11 cellular contexts compared by ENCODE assay signal in the genomic region with DNA sequence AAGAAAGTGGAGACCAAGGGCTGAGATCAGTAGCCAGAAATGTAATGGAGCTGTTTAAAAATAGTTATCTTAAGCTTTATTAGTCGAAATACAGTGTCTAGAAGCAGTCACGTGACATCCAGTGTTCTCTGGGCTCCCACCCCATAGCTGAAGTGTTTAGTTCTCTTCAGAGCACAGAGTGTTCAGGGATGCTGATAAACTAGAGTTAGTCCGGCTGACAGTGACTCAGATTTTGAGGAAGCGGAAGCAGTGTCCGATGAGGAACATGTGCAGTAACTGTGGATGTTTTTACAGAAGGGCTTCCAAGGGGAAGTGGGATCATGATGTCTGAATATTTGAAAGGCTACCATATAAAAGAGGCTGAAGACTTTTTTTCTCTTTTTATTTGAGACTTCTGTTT.
DNase-seq lines count a peak whose midpoint lies in the region; ATAC-seq, FAIRE-seq and TF ChIP-seq lines count a peak whose summit lies in the region.
"Had no signal": no experiment of that assay in that cellular context is flagged by ENCODE, and none has a peak within 500 bp of the region (broad histone marks: within the 10 kb centered on the region; RNA-seq: fewer than 3 reads in every experiment).

No MANE protein-coding gene starts in this region.

- H3K4me1 ChIP-seq in IMR-90 (ENCODE audit: control insufficient read depth, insufficient read depth, low read length) (peaks cover 2% of the 10 kb centered on the region), K562 (replicated peaks in 1 of 2; ENCODE audit: control insufficient read depth in 2 of 2, insufficient read depth in 2 of 2, low read length in 2 of 2) (peaks cover 6 to 19% of the 10 kb centered on the region in 2 experiments), hepatocyte (ENCODE audit: insufficient read depth) (peaks cover 7% of the 10 kb centered on the region), neural progenitor cell (peaks cover 10% of the 10 kb centered on the region)

- intact Hi-C loops in IMR-90 (cut with micrococcal nuclease): no loop called here
- intact Hi-C loops in K562 (cut with micrococcal nuclease): no loop called here

- no peak overlapping the region for H3K56ac ChIP-seq in IMR-90 (ENCODE audit: extremely low read depth, insufficient read depth, low read length)

- H3K27me3 ChIP-seq in IMR-90 (ENCODE audit: control insufficient read depth, insufficient read depth, low read length): no peaks in the 10 kb centered on the region
- no peaks in the 10 kb centered on the region for H3K27me3 ChIP-seq in K562 (ENCODE audit: control insufficient read depth in 2 of 2, insufficient read depth in 2 of 2, low read length in 2 of 2)
- H3K27me3 ChIP-seq in hepatocyte: no peaks in the 10 kb centered on the region
- H3K27me3 ChIP-seq in neural progenitor cell: no peaks in the 10 kb centered on the region

- no peaks in the 10 kb centered on the region for H3K9me2 ChIP-seq in hepatocyte (replicated peaks; ENCODE audit: insufficient read depth)

- in situ Hi-C loops in IMR-90 (cut with MboI; ENCODE audit: low sequenced_read_pairs) (no loop called here), K562 (cut with MboI) (no loop called here)

- no peaks in the 10 kb centered on the region for H3F3A ChIP-seq in neural progenitor cell (ENCODE audit: low read depth)

- H3K9ac ChIP-seq in IMR-90 (ENCODE audit: low read depth, low read length) (no peak overlapping the region), K562 (ENCODE audit: insufficient read depth in 1 of 2, low read depth in 2 of 2, low read length in 2 of 2) (no peak overlapping the region), neural progenitor cell (no peak overlapping the region)

- no peak overlapping the region for H2BK5ac ChIP-seq in IMR-90 (ENCODE audit: low read depth, low read length, poor library complexity, severe bottlenecking)

- BruUV-seq in IMR-90 (replicated peaks; lab: Mats Ljungman, UMichigan) (no TSS peak), K562 (replicated peaks; lab: Mats Ljungman, UMichigan) (no TSS peak)

- no peak overlapping the region for H2AK9ac ChIP-seq in IMR-90 (replicated peaks; ENCODE audit: low read depth, low read length, poor library complexity)

- peaks cover 22% of the 10 kb centered on the region for H3K4me1 Mint-ChIP-seq in neural progenitor cell

- ATAC-seq in IMR-90 (ENCODE audit: low read depth) (peak; percentile 78), K562 (peak; percentile 91)
- ATAC-seq: activated CD8-positive, alpha-beta T cell treated with anti-CD3 and anti-CD28 coated beads, Interleukin-2, amount 10 ng/mL, durations not matched to agents 7 days and 5 days had no signal

- H3K9me1 ChIP-seq in IMR-90 (ENCODE audit: insufficient read depth, low read length): peaks cover 27% of the 10 kb centered on the region
- no peaks in the 10 kb centered on the region for H3K9me1 ChIP-seq in K562 (ENCODE audit: control insufficient read depth, insufficient read depth, low read length)

- peaks cover 44% of the 10 kb centered on the region for H3K79me2 ChIP-seq in K562 (ENCODE audit: control insufficient read depth, insufficient read depth, low read length)
- H3K79me2 ChIP-seq in hepatocyte: peaks cover 41% of the 10 kb centered on the region
- no peaks in the 10 kb centered on the region for H3K79me2 ChIP-seq in neural progenitor cell (ENCODE audit: low read depth)

- H3K27ac ChIP-seq in IMR-90 (ENCODE audit: insufficient read depth, low read length): no peak overlapping the region
- H3K27ac ChIP-seq in K562 (ENCODE audit: extremely low read depth, low read depth, low read length): peak overlapping the region; percentile 44; the same call in 1 of the 3 replicates
- no peak overlapping the region for H3K27ac ChIP-seq in hepatocyte
- H3K27ac ChIP-seq in substantia nigra (ENCODE audit: low read depth, low read length, poor library complexity, severe bottlenecking): peak overlapping the region; percentile 43
- H3K27ac ChIP-seq in neural progenitor cell: no peak overlapping the region

- CTCF ChIA-PET in IMR-90 (lab: Yijun Ruan, JAX) (interaction anchor here (0.7 kb wide), 1 partner anchor 24 kb away, joined by 6 read pairs; no protein-coding TSS in a partner anchor), K562 (lab: Yijun Ruan, JAX; ENCODE audit: low intra/inter-chr PET ratio) (no interaction called here)

- H3K79me1 ChIP-seq in IMR-90 (ENCODE audit: low read depth in 1 of 2, low read length in 2 of 2): peaks cover 57 to 77% of the 10 kb centered on the region in 2 experiments

- peak; percentile 74 for DNase-seq in IMR-90
- peak in 3 of 4 experiments; percentile 40 to 80 (median 74) for DNase-seq in K562 (ENCODE audit: extremely low read depth in 1 of 4, low spot score in 3 of 4)
- peak; percentile 64 for DNase-seq in hepatocyte (ENCODE audit: low spot score)
- DNase-seq in substantia nigra (lab: John Stamatoyannopoulos, UW): peak in 14 of 49 donors; percentile 20 to 74 (median 40)
- no peak for DNase-seq in GM03348 (ENCODE audit: low spot score)
- DNase-seq in NK-92 treated with Interleukin-12 subunit alpha and Interleukin-12 subunit beta, amount 100 ng/mL, for 24 hours (lab: John Stamatoyannopoulos, UW): no peak
- DNase-seq in occipital lobe (lab: John Stamatoyannopoulos, UW): no peak
- DNase-seq in neural progenitor cell (ENCODE audit: low spot score): no peak
- DNase-seq: NCI-H2171 treated with DMSO at 0.1 percent for 48 hours; stimulated activated CD4-positive, alpha-beta T cell treated with anti-CD3 and anti-CD28 coated beads, Interleukin-12 subunit alpha, Interleukin-12 subunit beta, amount 100 ng/mL, for 4 hours had no signal

- H2BK15ac ChIP-seq in IMR-90 (ENCODE audit: low read depth, low read length): no peak overlapping the region

- H3K36me3 Mint-ChIP-seq in neural progenitor cell: peaks cover 20% of the 10 kb centered on the region

- H4K5ac ChIP-seq in IMR-90 (ENCODE audit: low read depth, low read length): no peak overlapping the region

- no peak for TF ChIP-seq EP300 in K562 (IDR thresholded peaks at IDR 0.05; ENCODE audit: low read length)

- H3K36me3 ChIP-seq in IMR-90 (ENCODE audit: control insufficient read depth, insufficient read depth, low read length) (no peaks in the 10 kb centered on the region), K562 (ENCODE audit: control insufficient read depth, insufficient read depth, low read length) (peaks cover 38% of the 10 kb centered on the region), hepatocyte (replicated peaks; ENCODE audit: insufficient read depth, low read depth) (no peaks in the 10 kb centered on the region), neural progenitor cell (no peaks in the 10 kb centered on the region)

- H3K23ac ChIP-seq in IMR-90 (ENCODE audit: low read depth, low read length): no peak overlapping the region

- H3K27ac Mint-ChIP-seq in neural progenitor cell: no peak overlapping the region
- H3K27ac Mint-ChIP-seq: activated CD8-positive, alpha-beta T cell treated with anti-CD3 and anti-CD28 coated beads, Interleukin-2, amount 10 ng/mL, durations not matched to agents 7 days and 5 days had no signal

- H2BK120ac ChIP-seq in IMR-90 (ENCODE audit: low read depth, low read length): no peak overlapping the region

- H3K4me2 ChIP-seq in IMR-90 (ENCODE audit: low read depth, low read length) (no peak overlapping the region), K562 (ENCODE audit: insufficient read depth, low read length) (0 out of 2 replicates have a peak overlapping the region, but pooled peaks have one; percentile 27), hepatocyte (no peak overlapping the region), neural progenitor cell (no peak overlapping the region)

- H3K4me3 Mint-ChIP-seq in neural progenitor cell: no peak overlapping the region
- H3K4me3 Mint-ChIP-seq: activated CD8-positive, alpha-beta T cell treated with anti-CD3 and anti-CD28 coated beads, Interleukin-2, amount 10 ng/mL, durations not matched to agents 7 days and 5 days had no signal

- H3K27me3 Mint-ChIP-seq in neural progenitor cell (ENCODE audit: insufficient read depth, low read depth): peaks cover 3% of the 10 kb centered on the region

- H3K14ac ChIP-seq in IMR-90 (replicated peaks; ENCODE audit: low read depth, low read length): no peak overlapping the region

- peak; percentile 96 for FAIRE-seq in K562 (lab: Jason Lieb, UNC)

- dilution Hi-C loops in IMR-90 (cut with HindIII; ENCODE audit: low sequenced_read_pairs, unreplicated experiment): no loop called here

- no peak for TF ChIP-seq POLR2A in IMR-90 (IDR thresholded peaks at IDR 0.05; ENCODE audit: low read depth, low read length)
- TF ChIP-seq POLR2A in K562 (conservative IDR thresholded peaks at IDR 0.05): no peak

- TF ChIP-seq CTCF in IMR-90 (conservative IDR thresholded peaks at IDR 0.05; ENCODE audit: low read depth, low read length): no peak
- no peak for TF ChIP-seq CTCF in K562 (IDR thresholded peaks at IDR 0.05 in 2 of 3, conservative IDR thresholded peaks at IDR 0.05 in 1 of 3; ENCODE audit: insufficient read depth in 2 of 3, low read depth in 1 of 3, low read length in 3 of 3)
- TF ChIP-seq CTCF in hepatocyte (IDR thresholded peaks at IDR 0.05; ENCODE audit: poor library complexity): no peak
- no peak for TF ChIP-seq CTCF in neural progenitor cell (IDR thresholded peaks at IDR 0.05)

- no peak overlapping the region for H4K8ac ChIP-seq in IMR-90 (ENCODE audit: low read depth in 2 of 2, low read length in 2 of 2)

- no peak overlapping the region for H4K91ac ChIP-seq in IMR-90 (ENCODE audit: insufficient read depth, low read depth, low read length)

- WGBS in IMR-90 (ENCODE audit: extremely low coverage in 2 of 2, insufficient read length in 1 of 2), 2 experiments: 50% methylated on average over 2 of the region's 5 CpGs; no CpG with 5 or more reads in 1 of the 2 experiments
- 30% methylated on average over 5 of the region's 5 CpGs for WGBS in K562 (ENCODE audit: insufficient coverage, low coverage, missing lambda C conversion rate)
- WGBS in hepatocyte (ENCODE audit: low lambda C conversion rate, missing lambda C conversion rate): 61% methylated on average over 5 of the region's 5 CpGs

- no peaks in the 10 kb centered on the region for H3K9me3 ChIP-seq in IMR-90 (ENCODE audit: control insufficient read depth, insufficient read depth, low read length)
- H3K9me3 ChIP-seq in K562 (replicated peaks; ENCODE audit: control insufficient read depth, insufficient read depth, low read depth, low read length): no peaks in the 10 kb centered on the region
- H3K9me3 ChIP-seq in hepatocyte (ENCODE audit: low read depth): no peaks in the 10 kb centered on the region
- H3K9me3 ChIP-seq in neural progenitor cell (ENCODE audit: low read depth): no peaks in the 10 kb centered on the region

- TF ChIP-seq RAD21 in IMR-90 (IDR thresholded peaks at IDR 0.05; ENCODE audit: low read length) (no peak), K562 (CRISPR knock-in tag; conservative IDR thresholded peaks at IDR 0.05 in 1 of 2, IDR thresholded peaks at IDR 0.05 in 1 of 2) (0 out of 4 replicates have a peak, but pooled peaks of 1 of the 2 experiments have one; percentile 4)

- no peak overlapping the region for H2BK20ac ChIP-seq in IMR-90 (ENCODE audit: low read depth, low read length)

- H4K20me1 ChIP-seq in IMR-90 (ENCODE audit: insufficient read depth, low read length) (peaks cover 38% of the 10 kb centered on the region), K562 (replicated peaks; ENCODE audit: control insufficient read depth, insufficient read depth, low read length) (no peaks in the 10 kb centered on the region), hepatocyte (ENCODE audit: insufficient read depth, poor library complexity, severe bottlenecking) (no peaks in the 10 kb centered on the region), neural progenitor cell (ENCODE audit: low read depth) (peaks cover 12% of the 10 kb centered on the region)

- POLR2A ChIA-PET in IMR-90 (lab: Charles Lee; ENCODE audit: unreplicated experiment) (interaction anchor here (0.6 kb wide), 1 partner anchor 75 kb away, joined by 3 read pairs; no protein-coding TSS in a partner anchor), K562 (lab: Yijun Ruan, JAX) (interaction anchor here (0.5 to 1.2 kb wide), 3 partner anchors 10 to 613 kb away, joined by 3 to 4 read pairs (median 3); no protein-coding TSS in a partner anchor)

- peaks cover 4% of the 10 kb centered on the region for H3K9me3 Mint-ChIP-seq in neural progenitor cell

- H2AK5ac ChIP-seq in IMR-90 (ENCODE audit: low read depth, low read length): no peak overlapping the region

- no peak overlapping the region for H3K4ac ChIP-seq in IMR-90 (ENCODE audit: low read depth, low read length)

- no peak overlapping the region for H3K4me3 ChIP-seq in IMR-90 (ENCODE audit: insufficient read depth, low read depth, low read length)
- no peak overlapping the region for H3K4me3 ChIP-seq in K562
- no peak overlapping the region for H3K4me3 ChIP-seq in hepatocyte
- H3K4me3 ChIP-seq in neural progenitor cell: no peak overlapping the region

- no peak overlapping the region for H3K18ac ChIP-seq in IMR-90 (ENCODE audit: low read depth, low read length)

- H2AFZ ChIP-seq in IMR-90 (replicated peaks; ENCODE audit: low read length, poor library complexity) (no peak overlapping the region), K562 (ENCODE audit: low read depth, low read length) (0 out of 2 replicates have a peak overlapping the region, but pooled peaks have one; percentile 8), hepatocyte (no peak overlapping the region), neural progenitor cell (replicated peaks) (no peak overlapping the region)

Comparison
In these comparisons a context has a peak if more than half of its experiments do, and no peak if none do; other contexts are left out.
1. DNase-seq: peak in IMR-90 (single experiment), K562 (3 of 4) and hepatocyte (single experiment); none in GM03348 (single experiment), NK-92 treated with Interleukin-12 subunit alpha and Interleukin-12 subunit beta, amount 100 ng/mL, for 24 hours (single experiment), occipital lobe (single experiment) and neural progenitor cell (single experiment).
2. H3K27ac ChIP-seq: peak in K562 (single experiment) and substantia nigra (single experiment); none in IMR-90 (single experiment), hepatocyte (single experiment) and neural progenitor cell (single experiment).